10 cellular contexts compared by ENCODE assay signal in the genomic region with DNA sequence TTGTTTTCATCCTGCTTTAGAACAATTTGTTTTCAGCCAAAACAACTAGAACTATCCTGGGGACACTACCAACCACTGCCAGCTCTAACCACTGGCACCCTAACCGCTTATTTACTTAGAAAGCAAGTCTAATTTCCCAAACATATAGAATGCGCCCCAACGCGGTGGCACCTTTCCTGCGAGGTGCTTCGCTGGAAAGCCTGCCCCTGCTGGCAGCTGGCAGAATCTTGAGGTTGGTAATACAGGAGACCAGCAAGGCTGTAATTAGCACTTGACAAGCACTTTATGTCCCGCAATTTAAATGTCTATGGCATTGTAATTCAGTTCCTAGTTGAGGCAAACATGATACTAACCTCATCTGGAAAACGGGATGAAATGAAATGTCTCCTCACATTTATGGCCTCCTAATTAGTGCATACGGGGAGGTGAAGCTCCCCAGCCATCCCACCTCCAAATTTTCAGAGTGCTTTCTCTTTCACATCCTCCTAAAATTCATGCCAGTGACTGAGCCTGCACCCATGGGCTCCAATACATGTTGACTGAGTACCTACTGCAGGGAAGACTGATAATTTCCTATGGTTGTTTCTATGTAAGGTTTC. TPM values are rescaled to one million over a fixed set of nuclear protein-coding genes. Genes with fewer than 3 reads are reported as not detected.
DNase-seq lines count a peak whose midpoint lies in the region; ATAC-seq, FAIRE-seq and TF ChIP-seq lines count a peak whose summit lies in the region.
"Had no signal": no experiment of that assay in that cellular context is flagged by ENCODE, and none has a peak within 500 bp of the region (broad histone marks: within the 10 kb centered on the region; RNA-seq: fewer than 3 reads in every experiment).

No MANE protein-coding gene starts in this region.

- 22% methylated on average over 9 of the region's 9 CpGs for WGBS in K562 (ENCODE audit: insufficient coverage, low coverage, missing lambda C conversion rate)
- WGBS in mesendoderm (ENCODE audit: extremely low coverage, insufficient coverage, low lambda C conversion rate): no CpG with 5 or more reads among the region's 9 CpGs

- H3K4ac ChIP-seq in mesendoderm (ENCODE audit: low read depth, low read length): no peak overlapping the region

- FAIRE-seq in K562 (lab: Jason Lieb, UNC): peak; percentile 49
- FAIRE-seq: colon had no signal

- peaks cover 0 to 12% of the 10 kb centered on the region in 2 experiments; a peak in 4 of 5 replicates for H3K27me3 ChIP-seq in K562 (ENCODE audit: control insufficient read depth in 2 of 2, insufficient read depth in 2 of 2, low read length in 2 of 2)
- no peaks in the 10 kb centered on the region for H3K27me3 ChIP-seq in mesendoderm (ENCODE audit: insufficient read depth, low read length, poor library complexity)

- TF ChIP-seq CTCF in HFFc6 (IDR thresholded peaks at IDR 0.05): peak; percentile 79
- peak; percentile 60 to 82 (median 61) for TF ChIP-seq CTCF in K562 (IDR thresholded peaks at IDR 0.05 in 2 of 3, conservative IDR thresholded peaks at IDR 0.05 in 1 of 3; ENCODE audit: insufficient read depth in 2 of 3, low read depth in 1 of 3, low read length in 3 of 3)

- H2AK5ac ChIP-seq in mesendoderm (ENCODE audit: low read length): no peak overlapping the region

- H3K36me3 ChIP-seq in K562 (ENCODE audit: control insufficient read depth, insufficient read depth, low read length) (no peaks in the 10 kb centered on the region), mesendoderm (ENCODE audit: control insufficient read depth, insufficient read depth, low read length) (no peaks in the 10 kb centered on the region)

- no peaks in the 10 kb centered on the region for H3K36me3 Mint-ChIP-seq in HFFc6 (ENCODE audit: low read depth)
- H3K36me3 Mint-ChIP-seq: naive B cell had no signal

- no peak overlapping the region for H2BK15ac ChIP-seq in mesendoderm (replicated peaks; ENCODE audit: low read depth)

- H3K79me1 ChIP-seq in mesendoderm (ENCODE audit: low read length): no peaks in the 10 kb centered on the region

- no peaks in the 10 kb centered on the region; the same call in 1 of the 2 replicates for H3K9me3 ChIP-seq in K562 (replicated peaks; ENCODE audit: control insufficient read depth, insufficient read depth, low read depth, low read length)

- H3K9ac ChIP-seq in K562 (ENCODE audit: insufficient read depth in 1 of 2, low read depth in 2 of 2, low read length in 2 of 2) (no peak overlapping the region), mesendoderm (ENCODE audit: low read length) (no peak overlapping the region)

- no peak for TF ChIP-seq EP300 in K562 (IDR thresholded peaks at IDR 0.05; ENCODE audit: low read length)

- no peak overlapping the region for H3K4me2 ChIP-seq in K562 (ENCODE audit: insufficient read depth, low read length)
- no peak overlapping the region for H3K4me2 ChIP-seq in mesendoderm (ENCODE audit: low read length)

- no peaks in the 10 kb centered on the region for H3K4me1 Mint-ChIP-seq in HFFc6 (ENCODE audit: low read depth)

- peak; percentile 36 for DNase-seq in NCI-H748 (lab: John Stamatoyannopoulos, UW; ENCODE audit: unreplicated experiment)
- no peak for DNase-seq in NCI-H748 treated with DMSO at 0.1 percent for 48 hours (lab: John Stamatoyannopoulos, UW)
- DNase-seq in HFFc6: no peak
- DNase-seq in K562 (ENCODE audit: extremely low read depth in 1 of 4, low spot score in 3 of 4): peak in 1 of 4 experiments; percentile 18
- DNase-seq in mesendoderm: peak; percentile 42
- DNase-seq in kidney glomerular epithelial cell (lab: John Stamatoyannopoulos, UW): no peak
- no peak for DNase-seq in AG08395 (ENCODE audit: low spot score)
- DNase-seq: naive B cell had no signal

- H3K4me3 Mint-ChIP-seq in HFFc6: no peak overlapping the region; the same call in 1 of the 2 replicates
- H3K4me3 Mint-ChIP-seq: naive B cell had no signal

- H3K23ac ChIP-seq in mesendoderm (ENCODE audit: low read length): no peak overlapping the region

- no peak overlapping the region for H3K4me3 ChIP-seq in K562
- no peak overlapping the region for H3K4me3 ChIP-seq in mesendoderm (ENCODE audit: low read length)

- H3K9me1 ChIP-seq in K562 (ENCODE audit: control insufficient read depth, insufficient read depth, low read length): no peaks in the 10 kb centered on the region

- in situ Hi-C loops in K562 (cut with MboI): no loop called here

- no peak for TF ChIP-seq RAD21 in K562 (CRISPR knock-in tag; conservative IDR thresholded peaks at IDR 0.05 in 1 of 2, IDR thresholded peaks at IDR 0.05 in 1 of 2)

- no peak overlapping the region for H2BK120ac ChIP-seq in mesendoderm (ENCODE audit: low read depth, low read length)

- H2AFZ ChIP-seq in K562 (ENCODE audit: low read depth, low read length): no peak overlapping the region

- ATAC-seq in K562 (peak; percentile 67; the same call in 2 of the 3 replicates), HG02981 (IDR thresholded peaks at IDR 0.05; ENCODE audit: unreplicated experiment) (no peak)

- intact Hi-C loops in K562 (cut with micrococcal nuclease): no loop called here

- no peak overlapping the region for H3K18ac ChIP-seq in mesendoderm (ENCODE audit: low read length)

- no peak overlapping the region for H4K8ac ChIP-seq in mesendoderm (ENCODE audit: low read depth, low read length)

- H2BK5ac ChIP-seq in mesendoderm (ENCODE audit: low read length): no peak overlapping the region

- no peak for TF ChIP-seq POLR2A in K562 (conservative IDR thresholded peaks at IDR 0.05)

- H3K9me3 Mint-ChIP-seq in HFFc6: peaks cover 4% of the 10 kb centered on the region; the same call in 1 of the 2 replicates

- no TSS peak for BruUV-seq in K562 (replicated peaks; lab: Mats Ljungman, UMichigan)

- peaks cover 17% of the 10 kb centered on the region for H3K27me3 Mint-ChIP-seq in HFFc6 (ENCODE audit: insufficient read depth)

- H4K5ac ChIP-seq in mesendoderm (ENCODE audit: low read length): no peak overlapping the region

- no peaks in the 10 kb centered on the region for H3K79me2 ChIP-seq in K562 (ENCODE audit: control insufficient read depth, insufficient read depth, low read length)
- no peaks in the 10 kb centered on the region for H3K79me2 ChIP-seq in mesendoderm (ENCODE audit: control insufficient read depth, insufficient read depth, low read length)

- H3K56ac ChIP-seq in mesendoderm (ENCODE audit: low read length): no peak overlapping the region

- POLR2A ChIA-PET in K562 (lab: Yijun Ruan, JAX): interaction anchor here (0.7 kb wide), 2 partner anchors 16 to 381 kb away, joined by 3 read pairs; no protein-coding TSS in a partner anchor

- H3K4me1 ChIP-seq in K562 (replicated peaks in 1 of 2; ENCODE audit: control insufficient read depth in 2 of 2, insufficient read depth in 2 of 2, low read length in 2 of 2): no peaks in the 10 kb centered on the region
- H3K4me1 ChIP-seq in mesendoderm (ENCODE audit: control insufficient read depth, low read depth, low read length): no peaks in the 10 kb centered on the region

- H4K20me1 ChIP-seq in K562 (replicated peaks; ENCODE audit: control insufficient read depth, insufficient read depth, low read length): no peaks in the 10 kb centered on the region

- CTCF ChIA-PET in K562 (lab: Yijun Ruan, JAX; ENCODE audit: low intra/inter-chr PET ratio): no interaction called here

- no peak overlapping the region for H3K27ac Mint-ChIP-seq in HFFc6
- H3K27ac Mint-ChIP-seq: naive B cell had no signal

- H3K27ac ChIP-seq in K562 (ENCODE audit: extremely low read depth, low read depth, low read length) (no peak overlapping the region), mesendoderm (ENCODE audit: low read depth, low read length) (no peak overlapping the region)

RNA-seq across cellular contexts. Expression of a gene that starts 30.4 kb away (rescaled TPM):
- 1 to 10 TPM; 3.1 to 9.3 (median 7.6) TPM for total RNA-seq in HFFc6 (2021; fragmentation: NEBNext Ultra II Directional; extraction: Animal tissue kit (Norgen Biotek cat#: 25700))
- 3.2 and 3.7 TPM in 2 replicates for total RNA-seq in K562 (2011; cell fraction: chromatin; rRNA removed; ENCODE audit: low replicate concordance)
- total RNA-seq in K562 (2011; cell fraction: nucleolus; rRNA removed): 1.2 and 1.3 TPM in 2 replicates
- total RNA-seq in K562 (2011; cell fraction: nucleoplasm; rRNA removed): 1.9 and 4.7 TPM in 2 replicates
- 0.27 and 0.33 TPM in 2 replicates for total RNA-seq in K562 (2014; rRNA removed)
- total RNA-seq in K562 (2014; rRNA removed; fragmentation: Illumina TruSeq; extraction: Trizol): 0.18 and 0.29 TPM in 2 replicates
- total RNA-seq in K562 (2015; rRNA removed; fragmentation: Illumina TruSeq; extraction: Trizol): 0.29 and 0.41 TPM in 2 replicates
- total RNA-seq in K562 (2021): 0.42 and 0.47 TPM in 2 replicates
- polyA plus RNA-seq in K562 (2011; rRNA removed): 0.27 and 0.32 TPM in 2 replicates
- polyA plus RNA-seq in K562 (2011; cell fraction: cytosol; rRNA removed): 0.04 and 0.82 TPM in 2 replicates
- polyA plus RNA-seq in K562 (2011; cell fraction: nucleus; rRNA removed): 0.29 and 0.77 TPM in 2 replicates
- polyA plus RNA-seq in K562 (2012): 0.40 and 0.44 TPM in 2 replicates
- 0.36 and 0.53 TPM in 2 replicates for polyA plus RNA-seq in K562 (2014; fragmentation: Illumina TruSeq; extraction: Trizol)
- polyA plus RNA-seq in K562 (2014; fragmentation: Nextera tagmentation; extraction: Ambion mirVana): 1 to 10 TPM in 1 of 2 experiments, under 1 TPM in 1; 0.15 to 1.9 TPM
- polyA plus RNA-seq in K562 (2014; rRNA removed): 0.32 and 1.1 TPM in 2 replicates
- 0.30 and 1.1 TPM in 2 replicates for polyA minus RNA-seq in K562 (2011; rRNA and poly(A)+ RNA removed)
- 0.38 and 2.5 TPM in 2 replicates for polyA minus RNA-seq in K562 (2011; cell fraction: cytosol; rRNA and poly(A)+ RNA removed)
- polyA minus RNA-seq in K562 (2011; cell fraction: nucleus; rRNA and poly(A)+ RNA removed): 1.1 and 1.7 TPM in 2 replicates
- polyA plus RNA-seq in mesendoderm (2013, experiment 1 of 2): 2.1 TPM
- 2.4 TPM for polyA plus RNA-seq in mesendoderm (2013, experiment 2 of 2)

Comparison
In these comparisons a context has a peak if more than half of its experiments do, and no peak if none do; other contexts are left out.
1. DNase-seq: peak in NCI-H748 (single experiment) and mesendoderm (single experiment); none in NCI-H748 treated with DMSO at 0.1 percent for 48 hours (single experiment), HFFc6 (single experiment), kidney glomerular epithelial cell (single experiment) and AG08395 (single experiment).